Comparison of ENCODE assay signal across 12 cellular contexts in the genomic region with DNA sequence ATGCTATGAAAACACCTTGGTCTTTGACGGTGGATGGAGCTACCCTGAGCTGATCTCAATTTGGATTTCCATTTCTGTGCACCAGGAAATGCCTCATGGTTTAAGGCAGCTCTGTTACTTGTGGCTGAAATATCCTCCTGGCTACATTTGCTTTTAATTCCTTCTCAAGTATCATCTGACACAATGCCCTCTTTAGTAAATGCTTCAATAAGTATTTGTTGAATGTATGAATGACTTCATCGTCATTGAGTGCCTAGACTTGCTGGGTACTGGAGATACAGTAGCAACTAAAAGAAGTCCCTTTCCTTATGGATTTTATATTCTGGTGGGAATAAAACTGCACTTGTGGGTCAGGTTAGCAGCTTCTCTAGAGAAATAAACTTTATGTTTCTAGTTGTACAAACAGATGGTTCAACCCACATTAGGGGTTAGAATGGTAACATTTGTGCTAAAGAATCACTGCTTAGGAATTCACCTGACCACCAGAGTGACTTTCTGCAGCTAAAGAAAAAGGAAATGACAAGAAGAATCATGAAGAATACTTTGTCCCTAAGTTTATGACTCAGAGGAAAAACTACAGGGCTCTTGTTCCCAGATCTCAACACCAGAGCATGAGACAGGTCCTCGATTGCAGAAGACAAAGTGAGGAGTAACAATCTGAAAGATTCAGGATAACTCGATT. TPM values are rescaled to one million over a fixed set of nuclear protein-coding genes. Genes with fewer than 3 reads are reported as not detected.
DNase-seq lines count a peak whose midpoint lies in the region; ATAC-seq, FAIRE-seq and TF ChIP-seq lines count a peak whose summit lies in the region.
"Had no signal": no experiment of that assay in that cellular context is flagged by ENCODE, and none has a peak within 500 bp of the region (broad histone marks: within the 10 kb centered on the region; RNA-seq: fewer than 3 reads in every experiment).

No MANE protein-coding gene starts in this region.

- TF ChIP-seq CTCF in H1 (IDR thresholded peaks at IDR 0.05; ENCODE audit: control extremely low read depth in 1 of 3, insufficient read depth in 1 of 3, low read depth in 1 of 3, low read length in 3 of 3), result no peak

- no peaks in the 10 kb centered on the region for H3K79me2 ChIP-seq in H1 (ENCODE audit: control insufficient read depth in 1 of 2, insufficient read depth in 2 of 2, low read length in 2 of 2)

- H3K4me1 Mint-ChIP-seq in activated CD4-positive, alpha-beta T cell treated with anti-CD3 and anti-CD28 coated beads for 36 hours, result peaks cover 42% of the 10 kb centered on the region
- H3K4me1 Mint-ChIP-seq in stimulated activated effector memory CD8-positive, alpha-beta T cell treated with anti-CD3 and anti-CD28 coated beads, Interleukin-12 subunit alpha, Interleukin-12 subunit beta, amount 100 ng/mL, for 72 hours, result peaks cover 51% of the 10 kb centered on the region

- peaks cover 4% of the 10 kb centered on the region for H3K27me3 Mint-ChIP-seq in activated CD4-positive, alpha-beta T cell treated with anti-CD3 and anti-CD28 coated beads for 36 hours

- no peak overlapping the region for H4K8ac ChIP-seq in H1 (ENCODE audit: extremely low read depth, insufficient read depth, low read length)

- no peak overlapping the region for H3K4me3 Mint-ChIP-seq in activated CD4-positive, alpha-beta T cell treated with anti-CD3 and anti-CD28 coated beads for 36 hours
- H3K4me3 Mint-ChIP-seq in stimulated activated effector memory CD8-positive, alpha-beta T cell treated with anti-CD3 and anti-CD28 coated beads, Interleukin-12 subunit alpha, Interleukin-12 subunit beta, amount 100 ng/mL, for 72 hours, result peak overlapping the region; percentile 36

- no peak for TF ChIP-seq RAD21 in H1 (IDR thresholded peaks at IDR 0.05 in 1 of 2, conservative IDR thresholded peaks at IDR 0.05 in 1 of 2; ENCODE audit: low read depth in 2 of 2, low read length in 2 of 2)

- 0 out of 2 replicates have a peak overlapping the region, but pooled peaks have one; percentile 14 for H2BK15ac ChIP-seq in H1 (ENCODE audit: low read length)

- intact Hi-C loops in activated CD4-positive, alpha-beta T cell treated with anti-CD3 and anti-CD28 coated beads for 36 hours (cut with DNase I, micrococcal nuclease), result no loop called here

- H4K91ac ChIP-seq in H1 (replicated peaks; ENCODE audit: insufficient read length, low read length), result no peak overlapping the region

- no peak overlapping the region for H4K5ac ChIP-seq in H1 (ENCODE audit: insufficient read length, low read depth, low read length)

- H2BK20ac ChIP-seq in H1 (ENCODE audit: low read length), result no peak overlapping the region

- DNase-seq in activated CD4-positive, alpha-beta T cell treated with anti-CD3 and anti-CD28 coated beads for 36 hours, result no peak
- DNase-seq in activated CD4-positive, alpha-beta T cell treated with anti-CD3 and anti-CD28 coated beads for 4 hours, result no peak
- peak; percentile 20 for DNase-seq in LoVo (ENCODE audit: low spot score)
- no peak for DNase-seq in H1 (ENCODE audit: low read depth in 1 of 2, low spot score in 2 of 2)
- no peak for DNase-seq in stimulated activated effector memory CD8-positive, alpha-beta T cell treated with anti-CD3 and anti-CD28 coated beads, Interleukin-12 subunit alpha, Interleukin-12 subunit beta, amount 100 ng/mL, for 72 hours (ENCODE audit: low spot score in 2 of 2)
- no peak for DNase-seq in NCI-H69 (lab: John Stamatoyannopoulos, UW)
- DNase-seq in SKM-1 (lab: John Stamatoyannopoulos, UW; ENCODE audit: unreplicated experiment), result no peak
- no peak for DNase-seq in NOMO-1 (lab: John Stamatoyannopoulos, UW; ENCODE audit: unreplicated experiment in 2 of 2)
- DNase-seq: KBM-7, OCI-M1 had no signal

- no peak overlapping the region for H3K18ac ChIP-seq in H1 (ENCODE audit: extremely low read depth, low read length)

- peak; percentile 38 for ATAC-seq in activated CD4-positive, alpha-beta T cell treated with anti-CD3 and anti-CD28 coated beads for 36 hours
- peak; percentile 73 for ATAC-seq in stimulated activated effector memory CD8-positive, alpha-beta T cell treated with anti-CD3 and anti-CD28 coated beads, Interleukin-12 subunit alpha, Interleukin-12 subunit beta, amount 100 ng/mL, for 72 hours

- no peaks in the 10 kb centered on the region for H3K23me2 ChIP-seq in H1 (ENCODE audit: low read depth, low read length)

- H3K14ac ChIP-seq in H1 (ENCODE audit: insufficient read length), result no peak overlapping the region

- 90% methylated on average over 4 of the region's 4 CpGs; no CpG with 5 or more reads in 1 of the 2 experiments for WGBS in H1 (ENCODE audit: extremely low coverage in 1 of 2, insufficient coverage in 1 of 2, insufficient read length in 1 of 2, insufficient replicate concordance in 2 of 2, low coverage in 1 of 2, low lambda C conversion rate in 2 of 2, missing lambda C conversion rate in 1 of 2), 2 experiments

- H2AFZ ChIP-seq in H1 (ENCODE audit: low read length), result no peak overlapping the region

- H3K36me3 ChIP-seq in H1 (ENCODE audit: control insufficient read depth in 2 of 4, insufficient read depth in 4 of 4, low read length in 3 of 4), result no peaks in the 10 kb centered on the region; a peak in 1 of 8 replicates
- H3K36me3 ChIP-seq: thoracic aorta had no signal

- no peak for TF ChIP-seq POLR2A in H1 (IDR thresholded peaks at IDR 0.05; ENCODE audit: control extremely low read depth in 1 of 2, low read depth in 2 of 2, low read length in 2 of 2)

- H2AK5ac ChIP-seq in H1 (ENCODE audit: low read depth, low read length), result no peak overlapping the region

- H3K27me3 ChIP-seq in H1 (replicated peaks in 1 of 4; ENCODE audit: control insufficient read depth in 3 of 4, extremely low read depth in 1 of 4, insufficient read depth in 3 of 4, low read length in 3 of 4), result no peaks in the 10 kb centered on the region

- no peak for FAIRE-seq in H1 (lab: Jason Lieb, UNC)

- H3K9me3 ChIP-seq in H1 (ENCODE audit: insufficient read depth in 2 of 2, low read depth in 1 of 2, low read length in 1 of 2), result peaks cover 19 to 23% of the 10 kb centered on the region in 2 experiments
- H3K9me3 ChIP-seq: thoracic aorta had no signal

- TF ChIP-seq EP300 in H1 (IDR thresholded peaks at IDR 0.05; ENCODE audit: borderline replicate concordance in 1 of 2, low read depth in 2 of 2, low read length in 2 of 2), result no peak

- peaks cover 10% of the 10 kb centered on the region for H3K36me3 Mint-ChIP-seq in activated CD4-positive, alpha-beta T cell treated with anti-CD3 and anti-CD28 coated beads for 36 hours (ENCODE audit: low read depth)
- no peaks in the 10 kb centered on the region for H3K36me3 Mint-ChIP-seq in stimulated activated effector memory CD8-positive, alpha-beta T cell treated with anti-CD3 and anti-CD28 coated beads, Interleukin-12 subunit alpha, Interleukin-12 subunit beta, amount 100 ng/mL, for 72 hours

- no peak overlapping the region for H3K4me2 ChIP-seq in H1 (ENCODE audit: insufficient read depth in 1 of 2, low read depth in 2 of 2, low read length in 2 of 2)

- no peak overlapping the region for H3K27ac ChIP-seq in H1 (ENCODE audit: low read depth, low read length)
- H3K27ac ChIP-seq: thoracic aorta had no signal

- no peak overlapping the region for H3K9ac ChIP-seq in H1 (replicated peaks in 1 of 4; ENCODE audit: extremely low read depth in 1 of 4, low read depth in 3 of 4, low read length in 3 of 4)

- H4K20me1 ChIP-seq in H1 (replicated peaks in 1 of 2; ENCODE audit: control insufficient read depth in 1 of 2, insufficient read depth in 2 of 2, low read length in 2 of 2), result no peaks in the 10 kb centered on the region

- H2BK120ac ChIP-seq in H1 (replicated peaks; ENCODE audit: low read depth, low read length), result no peak overlapping the region

- H3K4me1 ChIP-seq in H1 (replicated peaks in 1 of 4; ENCODE audit: control insufficient read depth in 3 of 4, insufficient read depth in 4 of 4, low read length in 3 of 4), result no peaks in the 10 kb centered on the region

- H3K23ac ChIP-seq in H1 (ENCODE audit: insufficient read length), result no peak overlapping the region

- no peak overlapping the region for H3K4ac ChIP-seq in H1 (replicated peaks; ENCODE audit: insufficient read length, low read depth, low read length)

- no peak overlapping the region for H3K4me3 ChIP-seq in H1 (ENCODE audit: extremely low read depth in 1 of 4, insufficient read depth in 2 of 4, low read depth in 3 of 4, low read length in 4 of 4)
- H3K4me3 ChIP-seq: lung, thoracic aorta had no signal

- CTCF ChIA-PET in activated CD4-positive, alpha-beta T cell treated with anti-CD3 and anti-CD28 coated beads for 36 hours (lab: Charles Lee), result interaction anchor here (0.6 to 4.1 kb wide), 10 partner anchors 10 to 594 kb away, joined by 3 to 10 read pairs (median 4); no protein-coding TSS in a partner anchor
- CTCF ChIA-PET in H1 (lab: Charles Lee; ENCODE audit: partially characterized antibody), result interaction anchor here (1.1 to 5.2 kb wide), 5 partner anchors 9 to 228 kb away, joined by 3 to 33 read pairs (median 3); no protein-coding TSS in a partner anchor

- H2BK5ac ChIP-seq in H1 (ENCODE audit: low read depth, low read length), result no peak overlapping the region

- no peak overlapping the region for H3K56ac ChIP-seq in H1 (replicated peaks; ENCODE audit: insufficient read length, low read depth, low read length)

- POLR2A ChIA-PET in activated CD4-positive, alpha-beta T cell treated with anti-CD3 and anti-CD28 coated beads for 36 hours (lab: Charles Lee), result interaction anchor here (1.4 kb wide), 1 partner anchor 28 kb away, joined by 9 read pairs; no protein-coding TSS in a partner anchor
- POLR2A ChIA-PET in H1 (lab: Charles Lee; ENCODE audit: partially characterized antibody), result no interaction called here

- no peaks in the 10 kb centered on the region for H3K79me1 ChIP-seq in H1 (ENCODE audit: low read depth, low read length)

- H3K9me3 Mint-ChIP-seq in activated CD4-positive, alpha-beta T cell treated with anti-CD3 and anti-CD28 coated beads for 36 hours (ENCODE audit: low read depth), result peaks cover 15% of the 10 kb centered on the region
- peaks cover 20% of the 10 kb centered on the region for H3K9me3 Mint-ChIP-seq in stimulated activated effector memory CD8-positive, alpha-beta T cell treated with anti-CD3 and anti-CD28 coated beads, Interleukin-12 subunit alpha, Interleukin-12 subunit beta, amount 100 ng/mL, for 72 hours

- peak overlapping the region; percentile 63 for H3K27ac Mint-ChIP-seq in activated CD4-positive, alpha-beta T cell treated with anti-CD3 and anti-CD28 coated beads for 36 hours
- peak overlapping the region; percentile 77 for H3K27ac Mint-ChIP-seq in stimulated activated effector memory CD8-positive, alpha-beta T cell treated with anti-CD3 and anti-CD28 coated beads, Interleukin-12 subunit alpha, Interleukin-12 subunit beta, amount 100 ng/mL, for 72 hours

- H2BK12ac ChIP-seq in H1 (ENCODE audit: low read depth, low read length), result no peak overlapping the region

RNA-seq across cellular contexts. Expression of a gene that starts 21.8 kb away (rescaled TPM):
- 10 to 100 TPM; 44.2 to 56.7 TPM for total RNA-seq in activated CD4-positive, alpha-beta T cell treated with anti-CD3 and anti-CD28 coated beads for 36 hours
- total RNA-seq in H1 (2021; fragmentation: NEBNext Ultra II Directional; extraction: Animal tissue kit (Norgen Biotek cat#: 25700)), result 48.6 and 53.5 TPM in 2 replicates
- polyA plus RNA-seq in H1 (2011; rRNA removed), result 4.3 and 8.1 TPM in 2 replicates
- 12.4 TPM for polyA plus RNA-seq in H1 (2011; cell fraction: cytosol; rRNA removed)
- polyA plus RNA-seq in H1 (2011; cell fraction: nucleus; rRNA removed), result 4.8 TPM
- polyA plus RNA-seq in H1 (2012, experiment 1 of 2), result 27.9 to 44.3 TPM (median 32.5 TPM) in 4 replicates
- 7.6 TPM for polyA plus RNA-seq in H1 (2012, experiment 2 of 2)
- 37.6 TPM for polyA plus RNA-seq in H1 (2013, experiment 1 of 2)
- polyA plus RNA-seq in H1 (2013, experiment 2 of 2), result 34.3 TPM
- polyA minus RNA-seq in H1 (2011; rRNA and poly(A)+ RNA removed), result 5.2 and 8.7 TPM in 2 replicates
- 11.7 TPM for polyA minus RNA-seq in H1 (2011; cell fraction: cytosol; rRNA and poly(A)+ RNA removed)
- 24.3 TPM for polyA minus RNA-seq in H1 (2011; cell fraction: nucleus; rRNA and poly(A)+ RNA removed)
